ENCODE assay signal across 29 cellular contexts in genomic region chr3:150323770-150324169, GRCh38.
"Had no signal": no experiment of that assay in that cellular context is flagged by ENCODE, and none has a peak within 500 bp of the region (broad histone marks: within the 10 kb centered on the region; RNA-seq: fewer than 3 reads in every experiment).

No MANE protein-coding gene starts in this region.

- H3K4me1 Mint-ChIP-seq: activated naive CD4-positive, alpha-beta T cell treated with anti-CD3 and anti-CD28 coated beads, Interleukin-2, amount 50 U/mL, for 24 hours; activated naive CD8-positive, alpha-beta T cell treated with anti-CD3 and anti-CD28 coated beads, Interleukin-2, amount 50 U/mL, for 24 hours; activated T-helper 17 cell treated with anti-CD3 and anti-CD28 coated beads, Interleukin-2, amount 50 U/mL, for 72 hours had no signal

- FAIRE-seq: keratinocyte had no signal

- H3K9ac ChIP-seq: parathyroid adenoma had no signal

- H3K36me3 ChIP-seq: gastroesophageal sphincter, neutrophil, right atrium auricular region, transverse colon, uterus had no signal

- H3K4me3 ChIP-seq: gastroesophageal sphincter, right atrium auricular region, transverse colon, uterus had no signal

- DNase-seq: activated CD4-positive, alpha-beta T cell treated with anti-CD3 and anti-CD28 coated beads for 48 hours; activated CD4-positive, alpha-beta T cell treated with anti-CD3 and anti-CD28 coated beads, Interleukin-2, amount 50 U/mL, for 48 hours; activated CD8-positive, alpha-beta memory T cell treated with anti-CD3 and anti-CD28 coated beads for 24 hours; activated CD8-positive, alpha-beta memory T cell treated with anti-CD3 and anti-CD28 coated beads, Interleukin-2, amount 50 U/mL, for 4 hours; activated naive CD8-positive, alpha-beta T cell treated with anti-CD3 and anti-CD28 coated beads, Interleukin-2, amount 50 U/mL, for 24 hours; activated T-cell treated with anti-CD3 and anti-CD28 coated beads, Interleukin-2, amount 50 U/mL, for 1 hour; amygdala; caudate nucleus; cortex of kidney; effector memory CD8-positive, alpha-beta T cell; erythroblast; hippocampal formation; left cardiac atrium; mammary epithelial cell; naive B cell; stimulated activated CD4-positive, alpha-beta T cell treated with anti-CD3 and anti-CD28 coated beads, Interleukin-15, amount 100 ng/mL, for 24 hours; stimulated activated naive CD4-positive, alpha-beta T cell treated with Interleukin-2 at 50 U/mL for 16 hours; T-helper 1 cell; transverse colon; uterus had no signal

- H3K9me3 Mint-ChIP-seq: activated naive CD4-positive, alpha-beta T cell treated with anti-CD3 and anti-CD28 coated beads, Interleukin-2, amount 50 U/mL, for 24 hours; activated naive CD8-positive, alpha-beta T cell treated with anti-CD3 and anti-CD28 coated beads, Interleukin-2, amount 50 U/mL, for 24 hours; activated T-helper 17 cell treated with anti-CD3 and anti-CD28 coated beads, Interleukin-2, amount 50 U/mL, for 72 hours; effector memory CD8-positive, alpha-beta T cell had no signal

- H3K9me3 ChIP-seq: gastroesophageal sphincter, neutrophil, right atrium auricular region, transverse colon, uterus had no signal

- H2AFZ ChIP-seq: parathyroid adenoma had no signal

- H3K27ac ChIP-seq: gastroesophageal sphincter, neutrophil, parathyroid adenoma, right atrium auricular region, transverse colon, uterus, VCaP had no signal

- H3K79me2 ChIP-seq: parathyroid adenoma had no signal

- H3K4me3 Mint-ChIP-seq: activated naive CD4-positive, alpha-beta T cell treated with anti-CD3 and anti-CD28 coated beads, Interleukin-2, amount 50 U/mL, for 24 hours; activated naive CD8-positive, alpha-beta T cell treated with anti-CD3 and anti-CD28 coated beads, Interleukin-2, amount 50 U/mL, for 24 hours; activated T-helper 17 cell treated with anti-CD3 and anti-CD28 coated beads, Interleukin-2, amount 50 U/mL, for 72 hours; effector memory CD8-positive, alpha-beta T cell; naive B cell had no signal

- H3K36me3 Mint-ChIP-seq: activated naive CD4-positive, alpha-beta T cell treated with anti-CD3 and anti-CD28 coated beads, Interleukin-2, amount 50 U/mL, for 24 hours had no signal

- ATAC-seq: activated CD4-positive, CD25-positive, alpha-beta regulatory T cell treated with anti-CD3 and anti-CD28 coated beads, Interleukin-2, amount 50 U/mL, for 24 hours; activated naive CD8-positive, alpha-beta T cell treated with anti-CD3 and anti-CD28 coated beads, Interleukin-2, amount 50 U/mL, for 24 hours; activated T-helper 17 cell treated with anti-CD3 and anti-CD28 coated beads, Interleukin-2, amount 50 U/mL, for 72 hours; effector memory CD8-positive, alpha-beta T cell; gastroesophageal sphincter had no signal

- H3K4me1 ChIP-seq: parathyroid adenoma, right atrium auricular region, transverse colon, uterus had no signal

- H3K27me3 ChIP-seq: gastroesophageal sphincter, neutrophil, right atrium auricular region, transverse colon, uterus had no signal

- H3K27ac Mint-ChIP-seq: activated naive CD4-positive, alpha-beta T cell treated with anti-CD3 and anti-CD28 coated beads, Interleukin-2, amount 50 U/mL, for 24 hours; activated naive CD8-positive, alpha-beta T cell treated with anti-CD3 and anti-CD28 coated beads, Interleukin-2, amount 50 U/mL, for 24 hours; activated T-helper 17 cell treated with anti-CD3 and anti-CD28 coated beads, Interleukin-2, amount 50 U/mL, for 72 hours; effector memory CD8-positive, alpha-beta T cell had no signal
